Comparison of ENCODE assay signal across 23 cellular contexts in genomic region chr9:91814214-91814613, GRCh38.
DNase-seq lines count a peak whose midpoint lies in the region; ATAC-seq and TF ChIP-seq lines count a peak whose summit lies in the region.
"Had no signal": no experiment of that assay in that cellular context is flagged by ENCODE, and none has a peak within 500 bp of the region (broad histone marks: within the 10 kb centered on the region; RNA-seq: fewer than 3 reads in every experiment).

No MANE protein-coding gene starts in this region.

- TF ChIP-seq CTCF in gastroesophageal sphincter (IDR thresholded peaks at IDR 0.05) (no peak), neural progenitor cell (IDR thresholded peaks at IDR 0.05) (no peak), omental fat pad (IDR thresholded peaks at IDR 0.05) (no peak), brain microvascular endothelial cell (IDR thresholded peaks at IDR 0.05; ENCODE audit: low read depth, low read length, missing control alignments) (no peak)

- no peak overlapping the region for H3K4me3 Mint-ChIP-seq in neural progenitor cell
- H3K4me3 Mint-ChIP-seq: activated CD4-positive, alpha-beta T cell treated with anti-CD3 and anti-CD28 coated beads, Interleukin-2, amount 10 ng/mL, durations not matched to agents 24 days and 14 days; activated T-cell treated with anti-CD3 and anti-CD28 coated beads, Interleukin-2, amount 50 U/mL, for 24 hours; central memory CD8-positive, alpha-beta T cell; stimulated activated naive B cell treated with anti-CD40 and anti-IgM and Interleukin-4, amounts not matched to agents 10 μg/mL and 1 μg/mL and 100 μg/mL, for 72 hours had no signal

- TF ChIP-seq POLR2A in gastroesophageal sphincter (IDR thresholded peaks at IDR 0.05) = no peak

- H3K79me2 ChIP-seq in neural progenitor cell (ENCODE audit: low read depth) = peaks cover 42% of the 10 kb centered on the region

- H3F3A ChIP-seq in neural progenitor cell (ENCODE audit: low read depth) = no peaks in the 10 kb centered on the region

- H3K4me1 ChIP-seq in gastroesophageal sphincter (peaks cover 0 to 85% (median 14%) of the 10 kb centered on the region in 3 donors), neural progenitor cell (peaks cover 31% of the 10 kb centered on the region)

- no peak overlapping the region for H2AFZ ChIP-seq in neural progenitor cell (replicated peaks)

- peaks cover 5% of the 10 kb centered on the region for H3K27me3 Mint-ChIP-seq in neural progenitor cell (ENCODE audit: insufficient read depth, low read depth)
- H3K27me3 Mint-ChIP-seq: activated T-cell treated with anti-CD3 and anti-CD28 coated beads, Interleukin-2, amount 50 U/mL, for 24 hours; stimulated activated naive B cell treated with anti-CD40 and anti-IgM and Interleukin-4, amounts not matched to agents 10 μg/mL and 1 μg/mL and 100 μg/mL, for 72 hours had no signal

- H3K27ac Mint-ChIP-seq in neural progenitor cell = peak overlapping the region; percentile 86
- H3K27ac Mint-ChIP-seq: activated CD4-positive, alpha-beta T cell treated with anti-CD3 and anti-CD28 coated beads, Interleukin-2, amount 10 ng/mL, durations not matched to agents 24 days and 14 days; activated T-cell treated with anti-CD3 and anti-CD28 coated beads, Interleukin-2, amount 50 U/mL, for 24 hours; stimulated activated naive B cell treated with anti-CD40 and anti-IgM and Interleukin-4, amounts not matched to agents 10 μg/mL and 1 μg/mL and 100 μg/mL, for 72 hours had no signal

- in situ Hi-C loops in brain microvascular endothelial cell (cut with HindIII; ENCODE audit: low pct_ligation_motif_present, low sequenced_read_pairs) = no loop called here

- H3K4me1 Mint-ChIP-seq in neural progenitor cell = peaks cover 55% of the 10 kb centered on the region
- H3K4me1 Mint-ChIP-seq: activated CD4-positive, alpha-beta T cell treated with anti-CD3 and anti-CD28 coated beads, Interleukin-2, amount 10 ng/mL, durations not matched to agents 24 days and 14 days; central memory CD8-positive, alpha-beta T cell; stimulated activated naive B cell treated with anti-CD40 and anti-IgM and Interleukin-4, amounts not matched to agents 10 μg/mL and 1 μg/mL and 100 μg/mL, for 72 hours had no signal

- peak; percentile 10 for DNase-seq in activated CD8-positive, alpha-beta memory T cell treated with anti-CD3 and anti-CD28 coated beads, Interleukin-2, amount 50 U/mL, for 48 hours
- DNase-seq in activated CD8-positive, alpha-beta memory T cell treated with anti-CD3 and anti-CD28 coated beads, Interleukin-2, amount 50 U/mL, for 4 hours = no peak
- no peak for DNase-seq in neural progenitor cell (ENCODE audit: low spot score)
- DNase-seq in ureter (ENCODE audit: low spot score) = peak; percentile 22
- no peak for DNase-seq in omental fat pad (ENCODE audit: low spot score)
- no peak for DNase-seq in brain microvascular endothelial cell
- DNase-seq: activated CD4-positive, alpha-beta T cell treated with anti-CD3 and anti-CD28 coated beads, Interleukin-2, amount 10 ng/mL, durations not matched to agents 24 days and 14 days; activated gamma-delta T cell; activated T-cell treated with anti-CD3 and anti-CD28 coated beads, Interleukin-2, amount 50 U/mL, for 24 hours; C1 segment of cervical spinal cord; COR-L47; dermis blood vessel endothelial cell; DMS79 treated with DMSO at 0.1 percent for 48 hours; GDM1; hypothalamus; left cardiac atrium; NCI-H510A; stimulated activated naive B cell treated with anti-CD40 and anti-IgM and Interleukin-4, amounts not matched to agents 10 μg/mL and 1 μg/mL and 100 μg/mL, for 72 hours had no signal

- no peak overlapping the region for H3K9ac ChIP-seq in neural progenitor cell

- H3K4me2 ChIP-seq in neural progenitor cell = no peak overlapping the region

- no peak for TF ChIP-seq EP300 in gastroesophageal sphincter (IDR thresholded peaks at IDR 0.05)

- ATAC-seq in gastroesophageal sphincter = no peak
- ATAC-seq in omental fat pad (ENCODE audit: low FRiP score) = no peak
- no peak for ATAC-seq in HG02798 (IDR thresholded peaks at IDR 0.05; ENCODE audit: poor library complexity, unreplicated experiment)
- ATAC-seq: HCT116; left cardiac atrium; stimulated activated naive B cell treated with anti-CD40 and anti-IgM and Interleukin-4, amounts not matched to agents 10 μg/mL and 1 μg/mL and 100 μg/mL, for 72 hours had no signal

- WGBS in gastroesophageal sphincter (ENCODE audit: low coverage in 1 of 2), 2 donors = 41 to 42% methylated on average over 3 to 8 of the region's 9 CpGs

- H4K20me1 ChIP-seq in neural progenitor cell (ENCODE audit: low read depth) = peaks cover 63% of the 10 kb centered on the region

- H3K27ac ChIP-seq in gastroesophageal sphincter = peak overlapping the region in 3 of 4 donors; percentile 65 to 82 (median 67)
- no peak overlapping the region for H3K27ac ChIP-seq in neural progenitor cell
- no peak overlapping the region for H3K27ac ChIP-seq in brain microvascular endothelial cell
- H3K27ac ChIP-seq: 22Rv1 had no signal

- H3K9me3 ChIP-seq in gastroesophageal sphincter = no peaks in the 10 kb centered on the region
- H3K9me3 ChIP-seq in neural progenitor cell (ENCODE audit: low read depth) = no peaks in the 10 kb centered on the region

- no peaks in the 10 kb centered on the region for H3K9me3 Mint-ChIP-seq in neural progenitor cell
- H3K9me3 Mint-ChIP-seq: activated CD4-positive, alpha-beta T cell treated with anti-CD3 and anti-CD28 coated beads, Interleukin-2, amount 10 ng/mL, durations not matched to agents 24 days and 14 days; activated T-cell treated with anti-CD3 and anti-CD28 coated beads, Interleukin-2, amount 50 U/mL, for 24 hours; central memory CD8-positive, alpha-beta T cell; stimulated activated naive B cell treated with anti-CD40 and anti-IgM and Interleukin-4, amounts not matched to agents 10 μg/mL and 1 μg/mL and 100 μg/mL, for 72 hours had no signal

- no peak overlapping the region for H3K4me3 ChIP-seq in gastroesophageal sphincter
- no peak overlapping the region for H3K4me3 ChIP-seq in neural progenitor cell
- H3K4me3 ChIP-seq in brain microvascular endothelial cell (ENCODE audit: low read depth, low read length) = no peak overlapping the region

- H3K36me3 ChIP-seq in gastroesophageal sphincter (no peaks in the 10 kb centered on the region), neural progenitor cell (no peaks in the 10 kb centered on the region), brain microvascular endothelial cell (replicated peaks) (no peaks in the 10 kb centered on the region)

- no peaks in the 10 kb centered on the region for H3K36me3 Mint-ChIP-seq in neural progenitor cell
- H3K36me3 Mint-ChIP-seq: stimulated activated naive B cell treated with anti-CD40 and anti-IgM and Interleukin-4, amounts not matched to agents 10 μg/mL and 1 μg/mL and 100 μg/mL, for 72 hours had no signal

- H3K27me3 ChIP-seq in gastroesophageal sphincter (no peaks in the 10 kb centered on the region), neural progenitor cell (no peaks in the 10 kb centered on the region), brain microvascular endothelial cell (replicated peaks) (no peaks in the 10 kb centered on the region)

Comparison
In these comparisons a context has a peak if more than half of its experiments do, and no peak if none do; other contexts are left out.
1. DNase-seq: peak in activated CD8-positive, alpha-beta memory T cell treated with anti-CD3 and anti-CD28 coated beads, Interleukin-2, amount 50 U/mL, for 48 hours (single experiment) and ureter (single experiment); none in activated CD8-positive, alpha-beta memory T cell treated with anti-CD3 and anti-CD28 coated beads, Interleukin-2, amount 50 U/mL, for 4 hours (single experiment), neural progenitor cell (single experiment), omental fat pad (single experiment) and brain microvascular endothelial cell (single experiment).
2. H3K27ac ChIP-seq: peak in gastroesophageal sphincter (3 of 4); none in neural progenitor cell (single experiment) and brain microvascular endothelial cell (single experiment).